ENCODE assay signal across 23 cellular contexts in the genomic region with DNA sequence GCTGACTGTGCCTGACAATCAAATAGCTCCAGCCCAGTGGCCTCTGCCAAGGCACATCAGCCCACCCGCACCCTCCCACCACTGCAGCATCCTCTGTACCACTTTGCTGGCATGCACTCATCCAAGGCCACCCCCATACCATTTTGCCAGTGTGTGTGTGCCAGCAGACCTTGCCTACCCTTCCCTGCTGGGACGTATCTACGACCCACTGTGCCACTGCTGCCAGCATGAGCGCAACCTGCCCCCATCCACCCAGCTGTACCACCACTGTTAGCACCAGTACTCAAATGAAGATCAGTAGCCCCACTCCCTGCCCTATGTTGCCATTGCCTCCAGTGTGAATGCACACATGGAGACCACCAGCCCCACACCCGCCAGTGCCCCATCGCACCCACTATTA.
DNase-seq lines count a peak whose midpoint lies in the region; ATAC-seq, FAIRE-seq and TF ChIP-seq lines count a peak whose summit lies in the region.
"Had no signal": no experiment of that assay in that cellular context is flagged by ENCODE, and none has a peak within 500 bp of the region (broad histone marks: within the 10 kb centered on the region; RNA-seq: fewer than 3 reads in every experiment).

No MANE protein-coding gene starts in this region.

- H3K4me1 Mint-ChIP-seq in stimulated activated effector memory CD8-positive, alpha-beta T cell treated with anti-CD3 and anti-CD28 coated beads, Interleukin-12 subunit alpha, Interleukin-12 subunit beta, amount 100 ng/mL, for 72 hours: no peaks in the 10 kb centered on the region
- no peaks in the 10 kb centered on the region for H3K4me1 Mint-ChIP-seq in activated T-cell treated with anti-CD3 and anti-CD28 coated beads, Interleukin-2, amount 50 U/mL, for 72 hours (ENCODE audit: low read depth)

- DNase-seq in Right ventricle myocardium superior: peak; percentile 21
- DNase-seq in heart right ventricle: no peak
- DNase-seq in kidney: peak; percentile 47
- DNase-seq in stimulated activated effector memory CD8-positive, alpha-beta T cell treated with anti-CD3 and anti-CD28 coated beads, Interleukin-12 subunit alpha, Interleukin-12 subunit beta, amount 100 ng/mL, for 72 hours (ENCODE audit: low spot score in 2 of 2): no peak
- DNase-seq in activated T-cell treated with anti-CD3 and anti-CD28 coated beads, Interleukin-2, amount 50 U/mL, for 72 hours: no peak
- no peak for DNase-seq in medulla oblongata (ENCODE audit: extremely low spot score)
- DNase-seq: 8988T; ACHN; AML-193; C1 segment of cervical spinal cord; Caco-2; CD8-positive, alpha-beta T cell; DMS153; DND-41; GM23248; H7; HCEC 1CT had no signal

- no peak for ATAC-seq in Right ventricle myocardium superior (ENCODE audit: poor library complexity)
- no peak for ATAC-seq in heart right ventricle
- ATAC-seq in stimulated activated effector memory CD8-positive, alpha-beta T cell treated with anti-CD3 and anti-CD28 coated beads, Interleukin-12 subunit alpha, Interleukin-12 subunit beta, amount 100 ng/mL, for 72 hours: peak; percentile 19
- no peak for ATAC-seq in activated T-cell treated with anti-CD3 and anti-CD28 coated beads, Interleukin-2, amount 50 U/mL, for 72 hours (replicated peaks in 1 of 2)
- no peak for ATAC-seq in GM18868 (IDR thresholded peaks at IDR 0.05; ENCODE audit: unreplicated experiment)
- ATAC-seq: A549; CD8-positive, alpha-beta T cell had no signal

- H3K27me3 ChIP-seq in heart right ventricle: no peaks in the 10 kb centered on the region

- intact Hi-C loops in Right ventricle myocardium superior (cut with DNase I): no loop called here
- intact Hi-C loops in heart right ventricle (cut with DNase I): no loop called here
- intact Hi-C loops in kidney (cut with DNase I): no loop called here

- WGBS in heart right ventricle, 2 donors: 95 to 96% methylated on average over 6 of the region's 6 CpGs

- TF ChIP-seq CTCF in heart right ventricle (IDR thresholded peaks at IDR 0.05) (no peak), kidney (IDR thresholded peaks at IDR 0.05; ENCODE audit: borderline replicate concordance, extremely low read depth, insufficient read depth) (no peak)

- peaks cover 17% of the 10 kb centered on the region for H3K9me3 Mint-ChIP-seq in stimulated activated effector memory CD8-positive, alpha-beta T cell treated with anti-CD3 and anti-CD28 coated beads, Interleukin-12 subunit alpha, Interleukin-12 subunit beta, amount 100 ng/mL, for 72 hours
- peaks cover 7 to 10% of the 10 kb centered on the region in 2 donors for H3K9me3 Mint-ChIP-seq in activated T-cell treated with anti-CD3 and anti-CD28 coated beads, Interleukin-2, amount 50 U/mL, for 72 hours

- no peak overlapping the region for H3K9ac ChIP-seq in kidney (ENCODE audit: low read length in 2 of 2)
- H3K9ac ChIP-seq: GM23248 had no signal

- no peaks in the 10 kb centered on the region for H3K36me3 Mint-ChIP-seq in stimulated activated effector memory CD8-positive, alpha-beta T cell treated with anti-CD3 and anti-CD28 coated beads, Interleukin-12 subunit alpha, Interleukin-12 subunit beta, amount 100 ng/mL, for 72 hours
- peaks cover 0 to 3% of the 10 kb centered on the region in 2 donors for H3K36me3 Mint-ChIP-seq in activated T-cell treated with anti-CD3 and anti-CD28 coated beads, Interleukin-2, amount 50 U/mL, for 72 hours (ENCODE audit: insufficient read depth in 2 of 2)
- H3K36me3 Mint-ChIP-seq: CD8-positive, alpha-beta T cell had no signal

- no peaks in the 10 kb centered on the region for H3K4me1 ChIP-seq in heart right ventricle
- H3K4me1 ChIP-seq in kidney (ENCODE audit: control insufficient read depth in 1 of 2, insufficient read depth in 1 of 2, low read depth in 1 of 2, low read length in 2 of 2): no peaks in the 10 kb centered on the region
- H3K4me1 ChIP-seq: A549, Caco-2 had no signal

- H3K36me3 ChIP-seq in heart right ventricle: no peaks in the 10 kb centered on the region
- no peaks in the 10 kb centered on the region for H3K36me3 ChIP-seq in kidney (ENCODE audit: control insufficient read depth in 1 of 2, insufficient read depth in 2 of 2, low read length in 2 of 2)

- no peak overlapping the region for H3K4me3 Mint-ChIP-seq in stimulated activated effector memory CD8-positive, alpha-beta T cell treated with anti-CD3 and anti-CD28 coated beads, Interleukin-12 subunit alpha, Interleukin-12 subunit beta, amount 100 ng/mL, for 72 hours
- no peak overlapping the region for H3K4me3 Mint-ChIP-seq in activated T-cell treated with anti-CD3 and anti-CD28 coated beads, Interleukin-2, amount 50 U/mL, for 72 hours
- H3K4me3 Mint-ChIP-seq: CD8-positive, alpha-beta T cell had no signal

- H3K27me3 Mint-ChIP-seq in activated T-cell treated with anti-CD3 and anti-CD28 coated beads, Interleukin-2, amount 50 U/mL, for 72 hours (ENCODE audit: low read depth): no peaks in the 10 kb centered on the region

- H3K9me3 ChIP-seq in heart right ventricle (peaks cover 0 to 24% (median 5%) of the 10 kb centered on the region in 11 donors), kidney (ENCODE audit: control insufficient read depth in 1 of 2, low read length in 2 of 2) (peaks cover 0 to 8% of the 10 kb centered on the region in 2 donors)
- H3K9me3 ChIP-seq: A549, Caco-2 had no signal

- FAIRE-seq in kidney (lab: Jason Lieb, UNC): no peak
- FAIRE-seq: A549, G401.6, GM12892, GM19239, H1 had no signal

- H3K27ac ChIP-seq in heart right ventricle (no peak overlapping the region), kidney (ENCODE audit: low read depth in 2 of 2, low read length in 2 of 2) (no peak overlapping the region)
- H3K27ac ChIP-seq: A549, GM23248 had no signal

- H3K27ac Mint-ChIP-seq in stimulated activated effector memory CD8-positive, alpha-beta T cell treated with anti-CD3 and anti-CD28 coated beads, Interleukin-12 subunit alpha, Interleukin-12 subunit beta, amount 100 ng/mL, for 72 hours: no peak overlapping the region
- H3K27ac Mint-ChIP-seq in activated T-cell treated with anti-CD3 and anti-CD28 coated beads, Interleukin-2, amount 50 U/mL, for 72 hours: no peak overlapping the region
- H3K27ac Mint-ChIP-seq: CD8-positive, alpha-beta T cell had no signal

- no peak overlapping the region for H3K4me3 ChIP-seq in heart right ventricle
- H3K4me3 ChIP-seq in kidney (ENCODE audit: low read length in 2 of 2): no peak overlapping the region
- H3K4me3 ChIP-seq: A549, GM23248 had no signal

Comparison
In these comparisons a context has a peak if more than half of its experiments do, and no peak if none do; other contexts are left out.
1. DNase-seq: peak in Right ventricle myocardium superior (single experiment) and kidney (single experiment); none in heart right ventricle (0 of 2), stimulated activated effector memory CD8-positive, alpha-beta T cell treated with anti-CD3 and anti-CD28 coated beads, Interleukin-12 subunit alpha, Interleukin-12 subunit beta, amount 100 ng/mL, for 72 hours (0 of 2), activated T-cell treated with anti-CD3 and anti-CD28 coated beads, Interleukin-2, amount 50 U/mL, for 72 hours (0 of 2) and medulla oblongata (single experiment).